In the genomic region with DNA sequence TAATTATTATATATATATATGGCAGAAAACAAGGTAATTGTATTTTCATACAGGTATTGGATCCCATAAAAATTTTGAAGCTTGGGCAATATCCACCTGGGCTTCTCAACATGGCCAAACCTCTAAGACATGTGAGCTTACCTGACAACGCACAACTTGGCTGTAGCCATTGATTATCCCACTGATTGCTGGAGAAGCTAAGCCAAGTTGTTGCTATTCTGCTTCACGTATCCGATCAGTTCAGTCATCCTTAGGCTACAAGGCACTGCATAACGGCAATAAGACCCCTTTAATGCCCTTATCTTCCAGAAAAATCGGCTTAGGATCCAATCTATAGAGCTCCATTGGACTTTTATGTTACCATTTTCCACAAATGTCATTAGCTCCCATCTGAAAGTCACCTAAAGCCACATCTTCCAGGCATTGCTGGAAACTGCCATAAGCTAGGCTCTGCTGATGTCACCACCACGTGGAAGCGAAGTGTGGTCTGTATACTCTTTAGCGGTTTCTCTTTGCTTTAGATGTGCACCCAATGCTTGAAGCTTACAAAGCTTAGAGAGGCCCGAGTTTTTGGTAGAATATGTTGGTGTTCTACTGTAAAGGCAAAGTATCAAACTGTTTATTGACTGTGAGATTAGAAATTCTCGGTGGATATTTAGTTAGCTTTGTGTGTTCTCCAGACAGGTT, we compare ENCODE assay signal across 22 cellular contexts.
DNase-seq lines count a peak whose midpoint lies in the region; ATAC-seq and TF ChIP-seq lines count a peak whose summit lies in the region.
"Had no signal": no experiment of that assay in that cellular context is flagged by ENCODE, and none has a peak within 500 bp of the region (broad histone marks: within the 10 kb centered on the region; RNA-seq: fewer than 3 reads in every experiment).

No MANE protein-coding gene starts in this region.

- H3K4me2 ChIP-seq in GM23338, result no peak overlapping the region

- H3K79me2 ChIP-seq in GM23338 (replicated peaks; ENCODE audit: insufficient read depth), result no peaks in the 10 kb centered on the region

- no peaks in the 10 kb centered on the region for H3K27me3 ChIP-seq in GM23338 (ENCODE audit: insufficient read depth)
- H3K27me3 ChIP-seq: MG63, neutrophil, testis, vagina had no signal

- no peaks in the 10 kb centered on the region for H4K20me1 ChIP-seq in GM23338 (replicated peaks; ENCODE audit: insufficient read depth)

- no peaks in the 10 kb centered on the region for H3K4me1 ChIP-seq in GM23338 (ENCODE audit: insufficient read depth)
- H3K4me1 ChIP-seq: psoas muscle, testis, vagina had no signal

- no peaks in the 10 kb centered on the region for H3K4me1 Mint-ChIP-seq in activated CD4-positive, alpha-beta T cell treated with anti-CD3 and anti-CD28 coated beads for 36 hours
- peaks cover 3% of the 10 kb centered on the region; the same call in 2 of the 3 replicates for H3K4me1 Mint-ChIP-seq in GM23338
- no peaks in the 10 kb centered on the region for H3K4me1 Mint-ChIP-seq in activated naive CD8-positive, alpha-beta T cell treated with anti-CD3 and anti-CD28 coated beads, Interleukin-2, amount 50 U/mL, for 24 hours
- H3K4me1 Mint-ChIP-seq: memory B cell; stimulated activated memory B cell treated with anti-CD40 and anti-IgM and Interleukin-4, amounts not matched to agents 10 μg/mL and 1 μg/mL and 100 μg/mL, for 72 hours had no signal

- no peaks in the 10 kb centered on the region for H3K36me3 ChIP-seq in GM23338 (ENCODE audit: insufficient read depth)
- H3K36me3 ChIP-seq: MG63, neutrophil, vagina had no signal

- H3K27ac Mint-ChIP-seq in activated CD4-positive, alpha-beta T cell treated with anti-CD3 and anti-CD28 coated beads for 36 hours, result no peak overlapping the region
- no peak overlapping the region for H3K27ac Mint-ChIP-seq in GM23338
- no peak overlapping the region for H3K27ac Mint-ChIP-seq in activated naive CD8-positive, alpha-beta T cell treated with anti-CD3 and anti-CD28 coated beads, Interleukin-2, amount 50 U/mL, for 24 hours
- H3K27ac Mint-ChIP-seq: memory B cell; stimulated activated memory B cell treated with anti-CD40 and anti-IgM and Interleukin-4, amounts not matched to agents 10 μg/mL and 1 μg/mL and 100 μg/mL, for 72 hours had no signal

- CTCF ChIA-PET in activated CD4-positive, alpha-beta T cell treated with anti-CD3 and anti-CD28 coated beads for 36 hours (lab: Charles Lee), result interaction anchor here (1.0 kb wide), 2 partner anchors 16 to 48 kb away, joined by 3 read pairs; no protein-coding TSS in a partner anchor
- CTCF ChIA-PET in GM10248 (lab: Yijun Ruan, JAX), result interaction anchor here (1.0 to 3.8 kb wide), 6 partner anchors 10 to 547 kb away, joined by 3 to 20 read pairs (median 7); no protein-coding TSS in a partner anchor

- intact Hi-C loops in activated CD4-positive, alpha-beta T cell treated with anti-CD3 and anti-CD28 coated beads for 36 hours (cut with DNase I, micrococcal nuclease), result no loop called here

- H3K36me3 Mint-ChIP-seq in activated CD4-positive, alpha-beta T cell treated with anti-CD3 and anti-CD28 coated beads for 36 hours (ENCODE audit: low read depth), result no peaks in the 10 kb centered on the region
- H3K36me3 Mint-ChIP-seq in GM23338 (ENCODE audit: low read depth), result no peaks in the 10 kb centered on the region
- no peaks in the 10 kb centered on the region for H3K36me3 Mint-ChIP-seq in activated naive CD8-positive, alpha-beta T cell treated with anti-CD3 and anti-CD28 coated beads, Interleukin-2, amount 50 U/mL, for 24 hours (ENCODE audit: low read depth)
- H3K36me3 Mint-ChIP-seq: memory B cell; stimulated activated memory B cell treated with anti-CD40 and anti-IgM and Interleukin-4, amounts not matched to agents 10 μg/mL and 1 μg/mL and 100 μg/mL, for 72 hours had no signal

- DNase-seq in activated CD4-positive, alpha-beta T cell treated with anti-CD3 and anti-CD28 coated beads for 36 hours, result peak; percentile 32
- DNase-seq in activated CD4-positive, alpha-beta T cell treated with anti-CD3 and anti-CD28 coated beads for 1 hour, result no peak
- no peak for DNase-seq in GM23338 (ENCODE audit: low spot score)
- DNase-seq in NOMO-1 treated with DMSO at 0.1 percent for 48 hours (lab: John Stamatoyannopoulos, UW; ENCODE audit: unreplicated experiment), result peak; percentile 55
- DNase-seq in activated naive CD8-positive, alpha-beta T cell treated with anti-CD3 and anti-CD28 coated beads, Interleukin-2, amount 50 U/mL, for 24 hours, result no peak
- no peak for DNase-seq in foreskin melanocyte
- no peak for DNase-seq in GM10248 (ENCODE audit: extremely low spot score)
- DNase-seq: activated gamma-delta T cell; H7; MG63; NCI-H146; NCI-H774; psoas muscle; stimulated activated CD4-positive, alpha-beta T cell treated with anti-CD3 and anti-CD28 coated beads, Interleukin-1b, Interleukin-23, amount 100 ng/mL, for 48 hours; T-helper 9 cell; testis had no signal

- H3K4me3 ChIP-seq in GM23338, result no peak overlapping the region
- H3K4me3 ChIP-seq: MG63, psoas muscle, SK-N-MC, testis, vagina had no signal

- POLR2A ChIA-PET in activated CD4-positive, alpha-beta T cell treated with anti-CD3 and anti-CD28 coated beads for 36 hours (lab: Charles Lee), result no interaction called here
- POLR2A ChIA-PET in GM10248 (lab: Yijun Ruan, JAX), result interaction anchor here (0.6 kb wide), 1 partner anchor 300 kb away, joined by 3 read pairs; no protein-coding TSS in a partner anchor

- H3K27me3 Mint-ChIP-seq in activated CD4-positive, alpha-beta T cell treated with anti-CD3 and anti-CD28 coated beads for 36 hours, result peaks cover 5% of the 10 kb centered on the region
- peaks cover 2% of the 10 kb centered on the region for H3K27me3 Mint-ChIP-seq in GM23338 (ENCODE audit: insufficient read depth, low read depth, poor library complexity)
- peaks cover under 1% of the 10 kb centered on the region for H3K27me3 Mint-ChIP-seq in activated naive CD8-positive, alpha-beta T cell treated with anti-CD3 and anti-CD28 coated beads, Interleukin-2, amount 50 U/mL, for 24 hours

- H3K4me3 Mint-ChIP-seq in activated CD4-positive, alpha-beta T cell treated with anti-CD3 and anti-CD28 coated beads for 36 hours, result no peak overlapping the region
- H3K4me3 Mint-ChIP-seq in GM23338, result no peak overlapping the region
- no peak overlapping the region for H3K4me3 Mint-ChIP-seq in activated naive CD8-positive, alpha-beta T cell treated with anti-CD3 and anti-CD28 coated beads, Interleukin-2, amount 50 U/mL, for 24 hours
- H3K4me3 Mint-ChIP-seq: memory B cell; stimulated activated memory B cell treated with anti-CD40 and anti-IgM and Interleukin-4, amounts not matched to agents 10 μg/mL and 1 μg/mL and 100 μg/mL, for 72 hours had no signal

- H3F3A ChIP-seq in GM23338 (replicated peaks; ENCODE audit: low read depth), result 0 out of 2 replicates have a peak, but pooled peaks cover 4% of the 10 kb centered on the region

- no peaks in the 10 kb centered on the region for H3K9me3 Mint-ChIP-seq in activated CD4-positive, alpha-beta T cell treated with anti-CD3 and anti-CD28 coated beads for 36 hours (ENCODE audit: low read depth)
- H3K9me3 Mint-ChIP-seq in GM23338, result no peaks in the 10 kb centered on the region; the same call in 2 of the 3 replicates
- no peaks in the 10 kb centered on the region for H3K9me3 Mint-ChIP-seq in activated naive CD8-positive, alpha-beta T cell treated with anti-CD3 and anti-CD28 coated beads, Interleukin-2, amount 50 U/mL, for 24 hours
- H3K9me3 Mint-ChIP-seq: memory B cell; stimulated activated memory B cell treated with anti-CD40 and anti-IgM and Interleukin-4, amounts not matched to agents 10 μg/mL and 1 μg/mL and 100 μg/mL, for 72 hours had no signal

- TF ChIP-seq CTCF in GM23338 (conservative IDR thresholded peaks at IDR 0.05; ENCODE audit: low read depth in 2 of 2), result no peak
- TF ChIP-seq CTCF in GM10248 (IDR thresholded peaks at IDR 0.05; ENCODE audit: control extremely low read depth, extremely low read depth, low read depth, missing control alignments), result no peak

- no peak overlapping the region for H3K27ac ChIP-seq in GM23338 (ENCODE audit: low read depth)
- H3K27ac ChIP-seq: neutrophil, psoas muscle, SK-N-MC, testis, vagina had no signal

- H3K9me2 ChIP-seq in GM23338 (ENCODE audit: insufficient read depth), result 0 out of 2 replicates have a peak, but pooled peaks cover 7% of the 10 kb centered on the region

- peak; percentile 65 for ATAC-seq in activated CD4-positive, alpha-beta T cell treated with anti-CD3 and anti-CD28 coated beads for 36 hours
- ATAC-seq in GM23338, result no peak
- peak; percentile 21 for ATAC-seq in activated naive CD8-positive, alpha-beta T cell treated with anti-CD3 and anti-CD28 coated beads, Interleukin-2, amount 50 U/mL, for 24 hours
- ATAC-seq in HG03095 (IDR thresholded peaks at IDR 0.05; ENCODE audit: unreplicated experiment), result no peak
- ATAC-seq: psoas muscle; stimulated activated memory B cell treated with anti-CD40 and anti-IgM and Interleukin-4, amounts not matched to agents 10 μg/mL and 1 μg/mL and 100 μg/mL, for 72 hours had no signal

- H2AFZ ChIP-seq in GM23338, result peak overlapping the region; percentile 66; the same call in 1 of the 2 replicates

Comparison
In these comparisons a context has a peak if more than half of its experiments do, and no peak if none do; other contexts are left out.
1. DNase-seq: peak in activated CD4-positive, alpha-beta T cell treated with anti-CD3 and anti-CD28 coated beads for 36 hours (single experiment) and NOMO-1 treated with DMSO at 0.1 percent for 48 hours (single experiment); none in activated CD4-positive, alpha-beta T cell treated with anti-CD3 and anti-CD28 coated beads for 1 hour (single experiment), GM23338 (single experiment), activated naive CD8-positive, alpha-beta T cell treated with anti-CD3 and anti-CD28 coated beads, Interleukin-2, amount 50 U/mL, for 24 hours (single experiment), foreskin melanocyte (single experiment) and GM10248 (single experiment).
2. ATAC-seq: peak in activated CD4-positive, alpha-beta T cell treated with anti-CD3 and anti-CD28 coated beads for 36 hours (single experiment) and activated naive CD8-positive, alpha-beta T cell treated with anti-CD3 and anti-CD28 coated beads, Interleukin-2, amount 50 U/mL, for 24 hours (single experiment); none in GM23338 (single experiment) and HG03095 (single experiment).